In the genomic region with DNA sequence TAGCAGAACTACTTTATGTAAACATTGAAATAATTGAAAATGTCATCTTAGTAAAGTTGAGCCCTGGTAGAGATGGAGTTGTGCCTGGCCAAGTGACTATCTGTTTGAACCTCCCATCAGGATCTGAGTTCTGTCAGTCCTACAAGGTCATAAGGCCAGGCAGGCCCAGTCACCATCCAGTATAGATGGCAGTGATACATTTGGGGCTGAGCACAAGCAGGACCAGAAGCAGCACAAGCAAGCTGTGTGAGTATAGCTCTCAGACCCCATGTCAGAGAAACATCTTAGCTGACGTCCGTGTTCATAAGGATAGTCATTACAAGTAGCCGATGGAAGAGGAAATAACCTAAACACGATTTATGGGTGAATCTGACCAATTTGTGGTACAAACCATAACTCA, we compare ENCODE assay signal across 30 cellular contexts.
"Had no signal": no experiment of that assay in that cellular context is flagged by ENCODE, and none has a peak within 500 bp of the region (broad histone marks: within the 10 kb centered on the region; RNA-seq: fewer than 3 reads in every experiment).

No MANE protein-coding gene starts in this region.

- ATAC-seq: activated T-cell treated with anti-CD3 and anti-CD28 coated beads, Interleukin-2, amount 50 U/mL, for 72 hours; K562; T-cell had no signal

- H3K27ac Mint-ChIP-seq: activated CD4-positive, alpha-beta memory T cell treated with anti-CD3 and anti-CD28 coated beads for 36 hours; activated CD4-positive, alpha-beta T cell treated with anti-CD3 and anti-CD28 coated beads, Interleukin-2, amount 10 ng/mL, durations not matched to agents 7 days and 5 days; activated naive CD8-positive, alpha-beta T cell treated with anti-CD3 and anti-CD28 coated beads, Interleukin-2, amount 10 ng/mL, durations not matched to agents 7 days and 5 days; activated T-cell treated with anti-CD3 and anti-CD28 coated beads, Interleukin-2, amount 50 U/mL, for 72 hours; activated T-helper 2 cell treated with anti-CD3 and anti-CD28 coated beads, Interferon-gamma antibody, Interleukin-2, Interleukin-4, amounts not matched to agents 10 μg/mL and 5 μg/mL and 100 μg/mL, durations not matched to agents 14 hours and 24 hours and 36 hours; T-cell had no signal

- H3K9me3 Mint-ChIP-seq: activated CD4-positive, alpha-beta memory T cell treated with anti-CD3 and anti-CD28 coated beads for 36 hours; activated CD4-positive, alpha-beta T cell treated with anti-CD3 and anti-CD28 coated beads, Interleukin-2, amount 10 ng/mL, durations not matched to agents 7 days and 5 days; activated T-helper 2 cell treated with anti-CD3 and anti-CD28 coated beads, Interferon-gamma antibody, Interleukin-2, Interleukin-4, amounts not matched to agents 10 μg/mL and 5 μg/mL and 100 μg/mL, durations not matched to agents 14 hours and 24 hours and 36 hours; T-cell had no signal

- H3K27me3 ChIP-seq: adrenal gland had no signal

- DNase-seq: activated CD4-positive, alpha-beta memory T cell treated with anti-CD3 and anti-CD28 coated beads for 36 hours; activated CD4-positive, alpha-beta T cell treated with anti-CD3 and anti-CD28 coated beads, Interleukin-2, amount 10 ng/mL, durations not matched to agents 7 days and 5 days; activated CD4-positive, CD25-positive, alpha-beta regulatory T cell; activated CD8-positive, alpha-beta memory T cell treated with anti-CD3 and anti-CD28 coated beads for 24 hours; activated gamma-delta T cell treated with Interleukin-2 at 50 U/mL for 16 hours; activated naive CD4-positive, alpha-beta T cell treated with anti-CD3 and anti-CD28 coated beads, Interleukin-2, amount 50 U/mL, for 16 hours; activated naive CD8-positive, alpha-beta T cell treated with anti-CD3 and anti-CD28 coated beads, Interleukin-2, amount 10 ng/mL, durations not matched to agents 7 days and 5 days; activated T-cell treated with anti-CD3 and anti-CD28 coated beads for 4 hours; activated T-cell treated with anti-CD3 and anti-CD28 coated beads, Interleukin-2, amount 50 U/mL, for 72 hours; adrenal gland; anterior cingulate cortex; central memory CD4-positive, alpha-beta T cell; Karpas-422; NCI-H1092 treated with DMSO at 0.1 percent for 48 hours; NCI-H1417 treated with DMSO at 0.1 percent for 48 hours; NCI-H1694; NCI-H2029; NCI-H2107; NCI-H2171 treated with DMSO at 0.1 percent for 48 hours; NCI-H226; NCI-H526; NK-92 treated with Interleukin-12 subunit alpha and Interleukin-12 subunit beta, amount 100 ng/mL, for 24 hours; PC-9; T-cell; T-helper 2 cell; T1000 had no signal

- H3K4me3 ChIP-seq: adrenal gland, K562, PC-9, SK-N-MC had no signal

- H3K27me3 Mint-ChIP-seq: activated CD4-positive, alpha-beta memory T cell treated with anti-CD3 and anti-CD28 coated beads for 36 hours; activated naive CD8-positive, alpha-beta T cell treated with anti-CD3 and anti-CD28 coated beads, Interleukin-2, amount 10 ng/mL, durations not matched to agents 7 days and 5 days; T-cell had no signal

- H3K36me3 ChIP-seq: adrenal gland had no signal

- H3K4me2 ChIP-seq: PC-9 had no signal

- H2AFZ ChIP-seq: PC-9 had no signal

- H3K36me3 Mint-ChIP-seq: activated CD4-positive, alpha-beta memory T cell treated with anti-CD3 and anti-CD28 coated beads for 36 hours; activated naive CD8-positive, alpha-beta T cell treated with anti-CD3 and anti-CD28 coated beads, Interleukin-2, amount 10 ng/mL, durations not matched to agents 7 days and 5 days; T-cell had no signal

- FAIRE-seq: K562, TTC549 had no signal

- H3K27ac ChIP-seq: adrenal gland, PC-9, SK-N-MC had no signal

- H3K9me3 ChIP-seq: adrenal gland had no signal

- H3K4me3 Mint-ChIP-seq: activated CD4-positive, alpha-beta memory T cell treated with anti-CD3 and anti-CD28 coated beads for 36 hours; activated CD4-positive, alpha-beta T cell treated with anti-CD3 and anti-CD28 coated beads, Interleukin-2, amount 10 ng/mL, durations not matched to agents 7 days and 5 days; activated naive CD8-positive, alpha-beta T cell treated with anti-CD3 and anti-CD28 coated beads, Interleukin-2, amount 10 ng/mL, durations not matched to agents 7 days and 5 days; activated T-cell treated with anti-CD3 and anti-CD28 coated beads, Interleukin-2, amount 50 U/mL, for 72 hours; T-cell had no signal

- H3K4me1 Mint-ChIP-seq: activated CD4-positive, alpha-beta T cell treated with anti-CD3 and anti-CD28 coated beads, Interleukin-2, amount 10 ng/mL, durations not matched to agents 7 days and 5 days; activated naive CD8-positive, alpha-beta T cell treated with anti-CD3 and anti-CD28 coated beads, Interleukin-2, amount 10 ng/mL, durations not matched to agents 7 days and 5 days had no signal
